ENCODE assay signal across 22 cellular contexts in genomic region chr5:3230254-3230653, GRCh38.
A peak's percentile ranks its signal among the peaks of the same experiment; 100 is the strongest.
DNase-seq lines count a peak whose midpoint lies in the region; FAIRE-seq and TF ChIP-seq lines count a peak whose summit lies in the region.
"Had no signal": no experiment of that assay in that cellular context is flagged by ENCODE, and none has a peak within 500 bp of the region (broad histone marks: within the 10 kb centered on the region; RNA-seq: fewer than 3 reads in every experiment).

No MANE protein-coding gene starts in this region.

- H3K4me1 Mint-ChIP-seq in endodermal cell (no peaks in the 10 kb centered on the region), neural progenitor cell (peaks cover 10% of the 10 kb centered on the region)
- no peaks in the 10 kb centered on the region for H3K4me1 Mint-ChIP-seq in activated CD4-positive, alpha-beta T cell treated with anti-CD3 and anti-CD28 coated beads, Interleukin-2, amount 10 ng/mL, durations not matched to agents 7 days and 5 days
- H3K4me1 Mint-ChIP-seq: B cell; CD14-positive monocyte; CD8-positive, alpha-beta memory T cell had no signal

- intact Hi-C loops in esophagus squamous epithelium (cut with DNase I), result no loop called here

- no peaks in the 10 kb centered on the region for H3K9me3 ChIP-seq in endodermal cell (ENCODE audit: control insufficient read depth, low read length)
- H3K9me3 ChIP-seq in neural progenitor cell (ENCODE audit: low read depth), result no peaks in the 10 kb centered on the region
- H3K9me3 ChIP-seq in esophagus squamous epithelium, result no peaks in the 10 kb centered on the region
- H3K9me3 ChIP-seq: BLaER1 had no signal

- H3K4me3 Mint-ChIP-seq in endodermal cell (no peak overlapping the region), neural progenitor cell (no peak overlapping the region)
- H3K4me3 Mint-ChIP-seq in activated CD4-positive, alpha-beta T cell treated with anti-CD3 and anti-CD28 coated beads, Interleukin-2, amount 10 ng/mL, durations not matched to agents 7 days and 5 days, result no peak overlapping the region
- H3K4me3 Mint-ChIP-seq: B cell; CD14-positive monocyte; CD4-positive, alpha-beta T cell; CD8-positive, alpha-beta memory T cell; GM23338; H9; HFFc6 had no signal

- no peak for TF ChIP-seq POLR2A in esophagus squamous epithelium (IDR thresholded peaks at IDR 0.05)

- H3K4me1 ChIP-seq in endodermal cell (ENCODE audit: control insufficient read depth, insufficient read depth, low read length), result no peaks in the 10 kb centered on the region
- H3K4me1 ChIP-seq in neural progenitor cell, result no peaks in the 10 kb centered on the region
- H3K4me1 ChIP-seq in esophagus squamous epithelium, result no peaks in the 10 kb centered on the region
- H3K4me1 ChIP-seq: BLaER1 had no signal

- no peak overlapping the region for H2AFZ ChIP-seq in neural progenitor cell (replicated peaks)
- H2AFZ ChIP-seq: GM23338 had no signal

- CTCF ChIA-PET in activated CD4-positive, alpha-beta T cell treated with anti-CD3 and anti-CD28 coated beads, Interleukin-2, amount 10 ng/mL, durations not matched to agents 7 days and 5 days (lab: Charles Lee), result no interaction called here

- H3K27ac Mint-ChIP-seq in endodermal cell (no peak overlapping the region), neural progenitor cell (peak overlapping the region; percentile 67)
- no peak overlapping the region for H3K27ac Mint-ChIP-seq in activated CD4-positive, alpha-beta T cell treated with anti-CD3 and anti-CD28 coated beads, Interleukin-2, amount 10 ng/mL, durations not matched to agents 7 days and 5 days
- H3K27ac Mint-ChIP-seq: B cell; CD14-positive monocyte; CD4-positive, alpha-beta T cell; CD8-positive, alpha-beta memory T cell; GM23338; H9; HFFc6 had no signal

- H3K27me3 Mint-ChIP-seq in endodermal cell (ENCODE audit: insufficient read depth) (no peaks in the 10 kb centered on the region), neural progenitor cell (ENCODE audit: insufficient read depth, low read depth) (peaks cover 4% of the 10 kb centered on the region)
- no peaks in the 10 kb centered on the region for H3K27me3 Mint-ChIP-seq in activated CD4-positive, alpha-beta T cell treated with anti-CD3 and anti-CD28 coated beads, Interleukin-2, amount 10 ng/mL, durations not matched to agents 7 days and 5 days
- H3K27me3 Mint-ChIP-seq: B cell; CD4-positive, alpha-beta T cell; CD8-positive, alpha-beta memory T cell had no signal

- H3K27ac ChIP-seq in endodermal cell (ENCODE audit: low read depth, low read length), result no peak overlapping the region
- H3K27ac ChIP-seq in neural progenitor cell, result no peak overlapping the region
- no peak overlapping the region for H3K27ac ChIP-seq in esophagus squamous epithelium
- H3K27ac ChIP-seq: BLaER1 had no signal

- peaks cover 9% of the 10 kb centered on the region for H3K9me3 Mint-ChIP-seq in endodermal cell
- H3K9me3 Mint-ChIP-seq in neural progenitor cell, result peaks cover 4% of the 10 kb centered on the region
- peaks cover 3% of the 10 kb centered on the region for H3K9me3 Mint-ChIP-seq in activated CD4-positive, alpha-beta T cell treated with anti-CD3 and anti-CD28 coated beads, Interleukin-2, amount 10 ng/mL, durations not matched to agents 7 days and 5 days

- POLR2A ChIA-PET in activated CD4-positive, alpha-beta T cell treated with anti-CD3 and anti-CD28 coated beads, Interleukin-2, amount 10 ng/mL, durations not matched to agents 7 days and 5 days (lab: Charles Lee), result no interaction called here

- H3K9ac ChIP-seq in endodermal cell (ENCODE audit: extremely low read depth, low read length, poor library complexity, severe bottlenecking), result no peak overlapping the region
- H3K9ac ChIP-seq in neural progenitor cell, result no peak overlapping the region
- H3K9ac ChIP-seq: BLaER1 had no signal

- peak; percentile 28 for FAIRE-seq in HTR-8/SVneo (lab: Jason Lieb, UNC)
- FAIRE-seq: A204.1, GM12891, GM18507 had no signal

- H3K4me3 ChIP-seq in endodermal cell (ENCODE audit: low read length), result no peak overlapping the region
- no peak overlapping the region for H3K4me3 ChIP-seq in neural progenitor cell
- no peak overlapping the region for H3K4me3 ChIP-seq in esophagus squamous epithelium
- H3K4me3 ChIP-seq: BLaER1, GM23338 had no signal

- no peak for TF ChIP-seq CTCF in endodermal cell (conservative IDR thresholded peaks at IDR 0.05)
- no peak for TF ChIP-seq CTCF in neural progenitor cell (IDR thresholded peaks at IDR 0.05)
- no peak for TF ChIP-seq CTCF in esophagus squamous epithelium (IDR thresholded peaks at IDR 0.05)

- H4K20me1 ChIP-seq in neural progenitor cell (ENCODE audit: low read depth), result no peaks in the 10 kb centered on the region
- H4K20me1 ChIP-seq: BLaER1 had no signal

- WGBS in endodermal cell (ENCODE audit: insufficient coverage in 1 of 2, insufficient read length in 1 of 2), 2 experiments, result 93 to 95% methylated on average over 4 to 5 of the region's 5 CpGs
- WGBS in esophagus squamous epithelium, 2 donors, result 79 to 85% methylated on average over 5 of the region's 5 CpGs

- H3K79me2 ChIP-seq in neural progenitor cell (ENCODE audit: low read depth), result no peaks in the 10 kb centered on the region

- H3K27me3 ChIP-seq in endodermal cell (ENCODE audit: control insufficient read depth, insufficient read depth, low read length, poor library complexity, severe bottlenecking), result no peaks in the 10 kb centered on the region
- H3K27me3 ChIP-seq in neural progenitor cell, result no peaks in the 10 kb centered on the region
- H3K27me3 ChIP-seq in esophagus squamous epithelium, result no peaks in the 10 kb centered on the region
- H3K27me3 ChIP-seq: BLaER1 had no signal

- no peaks in the 10 kb centered on the region for H3K36me3 ChIP-seq in endodermal cell (ENCODE audit: control insufficient read depth, insufficient read depth, low read length)
- no peaks in the 10 kb centered on the region for H3K36me3 ChIP-seq in neural progenitor cell
- no peaks in the 10 kb centered on the region for H3K36me3 ChIP-seq in esophagus squamous epithelium
- H3K36me3 ChIP-seq: BLaER1 had no signal

- DNase-seq in HTR-8/SVneo (ENCODE audit: insufficient read length, low spot score) (no peak), endodermal cell (peak; percentile 17), neural progenitor cell (ENCODE audit: low spot score) (no peak), esophagus squamous epithelium (lab: John Stamatoyannopoulos, UW) (no peak), COLO829 (ENCODE audit: low spot score) (no peak)
- no peak for DNase-seq in activated CD4-positive, alpha-beta T cell treated with anti-CD3 and anti-CD28 coated beads, Interleukin-2, amount 10 ng/mL, durations not matched to agents 7 days and 5 days
- DNase-seq: Calu3; CD4-positive, alpha-beta T cell; CD8-positive, alpha-beta memory T cell; COR-L47; DMS53; DMS79 treated with DMSO at 0.1 percent for 48 hours; GF-D8; H9; HFFc6 had no signal

- H3K4me2 ChIP-seq in neural progenitor cell, result no peak overlapping the region
- H3K4me2 ChIP-seq: BLaER1, GM23338 had no signal

- no peaks in the 10 kb centered on the region for H3F3A ChIP-seq in neural progenitor cell (ENCODE audit: low read depth)

- no peaks in the 10 kb centered on the region for H3K36me3 Mint-ChIP-seq in endodermal cell (ENCODE audit: low read depth)
- no peaks in the 10 kb centered on the region for H3K36me3 Mint-ChIP-seq in neural progenitor cell
- no peaks in the 10 kb centered on the region for H3K36me3 Mint-ChIP-seq in activated CD4-positive, alpha-beta T cell treated with anti-CD3 and anti-CD28 coated beads, Interleukin-2, amount 10 ng/mL, durations not matched to agents 7 days and 5 days (ENCODE audit: low read depth)
- H3K36me3 Mint-ChIP-seq: CD14-positive monocyte; CD8-positive, alpha-beta memory T cell had no signal
